Comparison of ENCODE assay signal across 8 cellular contexts in genomic region chr15:91302588-91303439, GRCh38.
DNase-seq lines count a peak whose midpoint lies in the region; ATAC-seq and TF ChIP-seq lines count a peak whose summit lies in the region.

No MANE protein-coding gene starts in this region.

- no peak overlapping the region for H3K4me3 Mint-ChIP-seq in CD4-positive, alpha-beta T cell

- intact Hi-C loops in CD4-positive, alpha-beta T cell (cut with DNase I, micrococcal nuclease) = loop anchor here (1.0 to 10.0 kb wide), 11 partner anchors 219 to 1412 kb away; partner anchors contain the start of gene SLCO3A1 (in 1 of the 2)
- intact Hi-C loops in aorta (cut with DNase I) = loop anchor here (5.0 to 10.0 kb wide), 3 partner anchors 552 to 779 kb away; partner anchors contain the start of gene SLCO3A1 (in 1 of the 2)

- POLR2A ChIA-PET in CD4-positive, alpha-beta T cell (lab: Charles Lee) = no interaction called here

- H3K36me3 Mint-ChIP-seq in CD4-positive, alpha-beta T cell (ENCODE audit: low read depth) = no peaks in the 10 kb centered on the region

- no peak overlapping the region for H3K27ac ChIP-seq in CD4-positive, alpha-beta T cell (ENCODE audit: low read depth, low read length)
- H3K27ac ChIP-seq in RWPE2 (ENCODE audit: poor library complexity, severe bottlenecking) = no peak overlapping the region
- no peak overlapping the region for H3K27ac ChIP-seq in liver (ENCODE audit: low read depth in 1 of 2, low read length in 2 of 2)
- H3K27ac ChIP-seq in aorta (ENCODE audit: low read depth in 1 of 2, low read length in 2 of 2) = no peak overlapping the region

- H3K27me3 ChIP-seq in CD4-positive, alpha-beta T cell (ENCODE audit: control insufficient read depth, insufficient read depth, low read length) = no peaks in the 10 kb centered on the region
- H3K27me3 ChIP-seq in RWPE2 (ENCODE audit: insufficient read depth, poor library complexity, severe bottlenecking) (peaks cover 4% of the 10 kb centered on the region), liver (ENCODE audit: control insufficient read depth in 4 of 4, insufficient read depth in 4 of 4, low read length in 3 of 4) (no peaks in the 10 kb centered on the region), aorta (ENCODE audit: control insufficient read depth in 1 of 2, insufficient read depth in 2 of 2, low read length in 1 of 2) (no peaks in the 10 kb centered on the region)

- H3K4me3 ChIP-seq in RWPE2 (ENCODE audit: severe bottlenecking) (no peak overlapping the region), liver (ENCODE audit: low read depth in 1 of 3, low read length in 3 of 3) (no peak overlapping the region), aorta (ENCODE audit: low read length in 2 of 2) (no peak overlapping the region)

- TF ChIP-seq RAD21 in liver (IDR thresholded peaks at IDR 0.05) = peak; percentile 98 to 99

- H3K9me3 Mint-ChIP-seq in CD4-positive, alpha-beta T cell = no peaks in the 10 kb centered on the region

- TF ChIP-seq CTCF in CD4-positive, alpha-beta T cell (IDR thresholded peaks at IDR 0.05) = peak; percentile 86
- TF ChIP-seq CTCF in RWPE2 (IDR thresholded peaks at IDR 0.05; ENCODE audit: poor library complexity, severe bottlenecking) (peak; percentile 98), liver (IDR thresholded peaks at IDR 0.05; ENCODE audit: low read depth, low read length, missing input control) (peak; percentile 74)

- ATAC-seq in CD4-positive, alpha-beta T cell (ENCODE audit: poor library complexity) = no peak
- peak; percentile 52 for ATAC-seq in GM18870 (IDR thresholded peaks at IDR 0.05; ENCODE audit: unreplicated experiment)
- peak; percentile 81 for ATAC-seq in RWPE2 (ENCODE audit: low read depth)
- ATAC-seq in aorta (ENCODE audit: low FRiP score) = peak; percentile 78
- ATAC-seq in GM19397 (IDR thresholded peaks at IDR 0.05; ENCODE audit: unreplicated experiment) = no peak

- no peaks in the 10 kb centered on the region for H3K9me3 ChIP-seq in CD4-positive, alpha-beta T cell (ENCODE audit: control insufficient read depth, low read length)
- H3K9me3 ChIP-seq in RWPE2 (ENCODE audit: severe bottlenecking) = no peaks in the 10 kb centered on the region
- no peaks in the 10 kb centered on the region for H3K9me3 ChIP-seq in liver (ENCODE audit: control insufficient read depth in 4 of 4, low read length in 3 of 4)
- H3K9me3 ChIP-seq in aorta (ENCODE audit: control insufficient read depth, low read length) = no peaks in the 10 kb centered on the region

- H3K27me3 Mint-ChIP-seq in CD4-positive, alpha-beta T cell = peaks cover 26% of the 10 kb centered on the region

- H3K36me3 ChIP-seq in RWPE2 (ENCODE audit: low read depth) = no peaks in the 10 kb centered on the region
- no peaks in the 10 kb centered on the region for H3K36me3 ChIP-seq in liver (ENCODE audit: control insufficient read depth in 4 of 4, insufficient read depth in 3 of 4, low read depth in 1 of 4, low read length in 3 of 4)
- H3K36me3 ChIP-seq in aorta (ENCODE audit: control insufficient read depth in 1 of 2, insufficient read depth in 2 of 2, low read length in 1 of 2) = no peaks in the 10 kb centered on the region

- peak in 1 of 10 experiments; percentile 30 for DNase-seq in CD4-positive, alpha-beta T cell
- DNase-seq in MV-4-11 (lab: John Stamatoyannopoulos, UW) = peak; percentile 59
- DNase-seq in RWPE2 (ENCODE audit: low spot score) = no peak
- peak; percentile 64 for DNase-seq in dermis blood vessel endothelial cell
- no peak for DNase-seq in aorta

- 18% methylated on average over 11 of the region's 11 CpGs for WGBS in liver
- 18% methylated on average over 11 of the region's 11 CpGs for WGBS in aorta, 2 donors

- peaks cover 31% of the 10 kb centered on the region for H3K4me1 Mint-ChIP-seq in CD4-positive, alpha-beta T cell (ENCODE audit: low read depth)

- H3K27ac Mint-ChIP-seq in CD4-positive, alpha-beta T cell = no peak overlapping the region

- no peaks in the 10 kb centered on the region for H3K4me1 ChIP-seq in RWPE2 (ENCODE audit: insufficient read depth, poor library complexity, severe bottlenecking)
- H3K4me1 ChIP-seq in liver (ENCODE audit: control insufficient read depth in 4 of 4, insufficient read depth in 4 of 4, low read length in 3 of 4) = peaks cover 0 to 8% (median 5%) of the 10 kb centered on the region in 4 donors
- H3K4me1 ChIP-seq in aorta (ENCODE audit: control insufficient read depth in 1 of 2, insufficient read depth in 2 of 2, low read length in 2 of 2) = no peaks in the 10 kb centered on the region

- CTCF ChIA-PET in CD4-positive, alpha-beta T cell (lab: Charles Lee) = interaction anchor here (0.8 to 1.8 kb wide), 11 partner anchors 10 to 767 kb away, joined by 3 to 6 read pairs (median 4); no protein-coding TSS in a partner anchor

- no peak overlapping the region for H3K9ac ChIP-seq in liver (ENCODE audit: low read depth in 1 of 2, low read length in 2 of 2)

TF ChIP-seq in liver, 16 proteins besides CTCF, POLR2A, EP300 and RAD21:
- TF ChIP-seq GABPA (IDR thresholded peaks at IDR 0.05 in 1 of 2, conservative IDR thresholded peaks at IDR 0.05 in 1 of 2) = no peak
- TF ChIP-seq FOXA1 (IDR thresholded peaks at IDR 0.05) = no peak
- TF ChIP-seq RXRA (IDR thresholded peaks at IDR 0.05) = no peak
- no peak for TF ChIP-seq HNF4A (conservative IDR thresholded peaks at IDR 0.05)
- no peak for TF ChIP-seq MAX (IDR thresholded peaks at IDR 0.05)
- no peak for TF ChIP-seq JUND (IDR thresholded peaks at IDR 0.05)
- TF ChIP-seq ATF3 (IDR thresholded peaks at IDR 0.05) = no peak
- TF ChIP-seq, protein P1, sequence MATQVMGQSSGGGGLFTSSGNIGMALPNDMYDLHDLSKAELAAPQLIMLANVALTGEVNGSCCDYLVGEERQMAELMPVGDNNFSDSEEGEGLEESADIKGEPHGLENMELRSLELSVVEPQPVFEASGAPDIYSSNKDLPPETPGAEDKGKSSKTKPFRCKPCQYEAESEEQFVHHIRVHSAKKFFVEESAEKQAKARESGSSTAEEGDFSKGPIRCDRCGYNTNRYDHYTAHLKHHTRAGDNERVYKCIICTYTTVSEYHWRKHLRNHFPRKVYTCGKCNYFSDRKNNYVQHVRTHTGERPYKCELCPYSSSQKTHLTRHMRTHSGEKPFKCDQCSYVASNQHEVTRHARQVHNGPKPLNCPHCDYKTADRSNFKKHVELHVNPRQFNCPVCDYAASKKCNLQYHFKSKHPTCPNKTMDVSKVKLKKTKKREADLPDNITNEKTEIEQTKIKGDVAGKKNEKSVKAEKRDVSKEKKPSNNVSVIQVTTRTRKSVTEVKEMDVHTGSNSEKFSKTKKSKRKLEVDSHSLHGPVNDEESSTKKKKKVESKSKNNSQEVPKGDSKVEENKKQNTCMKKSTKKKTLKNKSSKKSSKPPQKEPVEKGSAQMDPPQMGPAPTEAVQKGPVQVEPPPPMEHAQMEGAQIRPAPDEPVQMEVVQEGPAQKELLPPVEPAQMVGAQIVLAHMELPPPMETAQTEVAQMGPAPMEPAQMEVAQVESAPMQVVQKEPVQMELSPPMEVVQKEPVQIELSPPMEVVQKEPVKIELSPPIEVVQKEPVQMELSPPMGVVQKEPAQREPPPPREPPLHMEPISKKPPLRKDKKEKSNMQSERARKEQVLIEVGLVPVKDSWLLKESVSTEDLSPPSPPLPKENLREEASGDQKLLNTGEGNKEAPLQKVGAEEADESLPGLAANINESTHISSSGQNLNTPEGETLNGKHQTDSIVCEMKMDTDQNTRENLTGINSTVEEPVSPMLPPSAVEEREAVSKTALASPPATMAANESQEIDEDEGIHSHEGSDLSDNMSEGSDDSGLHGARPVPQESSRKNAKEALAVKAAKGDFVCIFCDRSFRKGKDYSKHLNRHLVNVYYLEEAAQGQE (IDR thresholded peaks at IDR 0.05) = no peak
- no peak for TF ChIP-seq HNF4G (IDR thresholded peaks at IDR 0.05)
- TF ChIP-seq, protein P2, sequence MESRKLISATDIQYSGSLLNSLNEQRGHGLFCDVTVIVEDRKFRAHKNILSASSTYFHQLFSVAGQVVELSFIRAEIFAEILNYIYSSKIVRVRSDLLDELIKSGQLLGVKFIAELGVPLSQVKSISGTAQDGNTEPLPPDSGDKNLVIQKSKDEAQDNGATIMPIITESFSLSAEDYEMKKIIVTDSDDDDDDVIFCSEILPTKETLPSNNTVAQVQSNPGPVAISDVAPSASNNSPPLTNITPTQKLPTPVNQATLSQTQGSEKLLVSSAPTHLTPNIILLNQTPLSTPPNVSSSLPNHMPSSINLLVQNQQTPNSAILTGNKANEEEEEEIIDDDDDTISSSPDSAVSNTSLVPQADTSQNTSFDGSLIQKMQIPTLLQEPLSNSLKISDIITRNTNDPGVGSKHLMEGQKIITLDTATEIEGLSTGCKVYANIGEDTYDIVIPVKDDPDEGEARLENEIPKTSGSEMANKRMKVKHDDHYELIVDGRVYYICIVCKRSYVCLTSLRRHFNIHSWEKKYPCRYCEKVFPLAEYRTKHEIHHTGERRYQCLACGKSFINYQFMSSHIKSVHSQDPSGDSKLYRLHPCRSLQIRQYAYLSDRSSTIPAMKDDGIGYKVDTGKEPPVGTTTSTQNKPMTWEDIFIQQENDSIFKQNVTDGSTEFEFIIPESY (IDR thresholded peaks at IDR 0.05) = no peak
- TF ChIP-seq TAF1 (conservative IDR thresholded peaks at IDR 0.05) = no peak
- no peak for TF ChIP-seq NR2F2 (IDR thresholded peaks at IDR 0.05)
- TF ChIP-seq FOXA2 (IDR thresholded peaks at IDR 0.05) = no peak
- TF ChIP-seq YY1 (IDR thresholded peaks at IDR 0.05) = no peak
- TF ChIP-seq EGR1 (IDR thresholded peaks at IDR 0.05; ENCODE audit: low read depth in 2 of 2) = no peak
- no peak for TF ChIP-seq SP1 (IDR thresholded peaks at IDR 0.05)

Comparison
In these comparisons a context has a peak if more than half of its experiments do, and no peak if none do; other contexts are left out.
1. ATAC-seq: peak in GM18870 (single experiment), RWPE2 (single experiment) and aorta (single experiment); none in CD4-positive, alpha-beta T cell (single experiment) and GM19397 (single experiment).
2. DNase-seq: peak in MV-4-11 (single experiment) and dermis blood vessel endothelial cell (single experiment); none in RWPE2 (single experiment) and aorta (0 of 2).
3. Peak in every context shown above with its lines, with median percentiles within 50 percentile points of each other: CTCF ChIP-seq.